ENCODE assay signal across 36 cellular contexts in the genomic region with DNA sequence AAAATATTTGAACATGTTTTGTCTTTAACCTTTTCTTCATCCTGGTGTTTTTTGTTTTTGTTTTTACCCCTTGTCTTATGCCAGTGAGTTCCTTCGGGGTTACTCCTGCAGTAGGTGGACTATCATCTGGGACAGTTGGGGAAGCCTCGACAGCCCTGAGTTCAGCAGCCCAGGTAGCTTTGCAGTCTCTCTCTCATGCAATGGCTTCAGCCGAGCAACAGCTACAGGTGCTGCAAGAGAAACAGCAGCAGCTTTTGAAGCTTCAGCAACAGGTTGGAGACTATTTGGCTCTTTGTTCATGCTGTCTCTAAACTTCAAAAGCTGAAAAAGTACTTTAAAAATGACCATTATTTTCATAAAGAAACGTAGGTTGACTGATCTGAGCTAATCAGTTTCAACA.
"Had no signal": no experiment of that assay in that cellular context is flagged by ENCODE, and none has a peak within 500 bp of the region (broad histone marks: within the 10 kb centered on the region; RNA-seq: fewer than 3 reads in every experiment).

No MANE protein-coding gene starts in this region.

- DNase-seq: activated B cell treated with CpG ODN at 0.5 μM for 24 hours; activated CD4-positive, alpha-beta T cell treated with anti-CD3 and anti-CD28 coated beads for 4 hours; activated CD4-positive, alpha-beta T cell treated with anti-CD3 and anti-CD28 coated beads, Interleukin-2, amount 10 ng/mL, durations not matched to agents 24 days and 14 days; activated CD4-positive, alpha-beta T cell treated with anti-CD3 and anti-CD28 coated beads, Interleukin-2, amount 50 U/mL, for 1 hour; activated CD4-positive, alpha-beta T cell treated with anti-CD3 and anti-CD28 coated beads, Interleukin-2, amount 50 U/mL, for 4 hours; activated CD4-positive, CD25-positive, alpha-beta regulatory T cell treated with anti-CD3 and anti-CD28 coated beads, Interleukin-2, amount 50 U/mL, for 72 hours; activated CD8-positive, alpha-beta memory T cell treated with anti-CD3 and anti-CD28 coated beads, Interleukin-2, amount 50 U/mL, for 4 hours; activated CD8-positive, alpha-beta T cell treated with anti-CD3 and anti-CD28 coated beads for 36 hours; activated effector memory CD4-positive, alpha-beta T cell treated with anti-CD3 and anti-CD28 coated beads, Interleukin-2, amount 50 U/mL, for 16 hours; activated gamma-delta T cell treated with Interleukin-2 at 50 U/mL for 16 hours; activated naive CD4-positive, alpha-beta T cell; activated naive CD4-positive, alpha-beta T cell treated with anti-CD3 and anti-CD28 coated beads for 36 hours; activated naive CD4-positive, alpha-beta T cell treated with anti-CD3 and anti-CD28 coated beads, Interleukin-2, amount 50 U/mL, for 16 hours; activated T-cell treated with anti-CD3 and anti-CD28 coated beads for 4 hours; activated T-cell treated with anti-CD3 and anti-CD28 coated beads, Interleukin-2, amount 50 U/mL, for 1 hour; activated T-cell treated with anti-CD3 and anti-CD28 coated beads, Interleukin-2, amount 50 U/mL, for 72 hours; adrenal gland; amniotic stem cell; aorta; body of pancreas; brain microvascular endothelial cell; caudate nucleus; T-helper 1 cell; T-helper 2 cell; T-helper 9 cell had no signal

- H3K4me3 ChIP-seq: adrenal gland, body of pancreas, cardiac muscle cell had no signal

- ATAC-seq: activated CD8-positive, alpha-beta T cell treated with anti-CD3 and anti-CD28 coated beads for 36 hours; activated naive CD4-positive, alpha-beta T cell treated with anti-CD3 and anti-CD28 coated beads, Interleukin-2, amount 50 U/mL, for 72 hours; activated T-cell treated with anti-CD3 and anti-CD28 coated beads, Interleukin-2, amount 50 U/mL, for 72 hours; activated T-helper 17 cell treated with anti-CD3 and anti-CD28 coated beads, Interleukin-2, amount 50 U/mL, for 72 hours; body of pancreas had no signal

- H3K9me3 Mint-ChIP-seq: activated B cell treated with CpG ODN at 0.5 μM for 24 hours; activated CD4-positive, alpha-beta T cell treated with anti-CD3 and anti-CD28 coated beads, Interleukin-2, amount 10 ng/mL, durations not matched to agents 24 days and 14 days; activated CD8-positive, alpha-beta T cell treated with anti-CD3 and anti-CD28 coated beads for 36 hours; activated naive CD4-positive, alpha-beta T cell treated with anti-CD3 and anti-CD28 coated beads for 36 hours; activated naive CD4-positive, alpha-beta T cell treated with anti-CD3 and anti-CD28 coated beads, Interleukin-2, amount 50 U/mL, for 72 hours; activated T-cell treated with anti-CD3 and anti-CD28 coated beads, Interleukin-2, amount 50 U/mL, for 72 hours; activated T-helper 1 cell treated with anti-CD3 and anti-CD28 coated beads, Interleukin-12 subunit alpha, Interleukin-12 subunit beta, Interleukin-2, Interleukin-4 antibody, amounts not matched to agents 30 ng/mL and 10 ng/mL and 1 ng/mL, durations not matched to agents 14 hours and 24 hours and 36 hours; activated T-helper 17 cell treated with anti-CD3 and anti-CD28 coated beads, Interleukin-2, amount 50 U/mL, for 72 hours; T-helper 1 cell treated with Interleukin-12 subunit alpha and Interleukin-12 subunit beta and Interleukin-4 antibody, amounts not matched to agents 30 μg/mL and 1 μg/mL, for 36 hours; T-helper 2 cell treated with Interferon-gamma antibody and Interleukin-4, amounts not matched to agents 5 μg/mL and 100 μg/mL, for 36 hours had no signal

- FAIRE-seq: astrocyte, bronchial epithelial cell, colon, TTC549 had no signal

- H3K27me3 ChIP-seq: adrenal gland, body of pancreas, brain microvascular endothelial cell, cardiac muscle cell had no signal

- H3K27ac Mint-ChIP-seq: activated B cell treated with CpG ODN at 0.5 μM for 24 hours; activated CD4-positive, alpha-beta T cell treated with anti-CD3 and anti-CD28 coated beads, Interleukin-2, amount 10 ng/mL, durations not matched to agents 24 days and 14 days; activated CD8-positive, alpha-beta T cell treated with anti-CD3 and anti-CD28 coated beads for 36 hours; activated naive CD4-positive, alpha-beta T cell treated with anti-CD3 and anti-CD28 coated beads for 36 hours; activated naive CD4-positive, alpha-beta T cell treated with anti-CD3 and anti-CD28 coated beads, Interleukin-2, amount 50 U/mL, for 72 hours; activated T-cell treated with anti-CD3 and anti-CD28 coated beads, Interleukin-2, amount 50 U/mL, for 72 hours; activated T-helper 1 cell treated with anti-CD3 and anti-CD28 coated beads, Interleukin-12 subunit alpha, Interleukin-12 subunit beta, Interleukin-2, Interleukin-4 antibody, amounts not matched to agents 30 ng/mL and 10 ng/mL and 1 ng/mL, durations not matched to agents 14 hours and 24 hours and 36 hours; activated T-helper 17 cell treated with anti-CD3 and anti-CD28 coated beads, Interleukin-2, amount 50 U/mL, for 72 hours; T-helper 2 cell treated with Interferon-gamma antibody and Interleukin-4, amounts not matched to agents 5 μg/mL and 100 μg/mL, for 36 hours had no signal

- H3K4me1 ChIP-seq: body of pancreas had no signal

- H3K4me3 Mint-ChIP-seq: activated B cell treated with CpG ODN at 0.5 μM for 24 hours; activated CD4-positive, alpha-beta T cell treated with anti-CD3 and anti-CD28 coated beads, Interleukin-2, amount 10 ng/mL, durations not matched to agents 24 days and 14 days; activated CD8-positive, alpha-beta T cell treated with anti-CD3 and anti-CD28 coated beads for 36 hours; activated naive CD4-positive, alpha-beta T cell treated with anti-CD3 and anti-CD28 coated beads for 36 hours; activated T-cell treated with anti-CD3 and anti-CD28 coated beads, Interleukin-2, amount 50 U/mL, for 72 hours; activated T-helper 1 cell treated with anti-CD3 and anti-CD28 coated beads, Interleukin-12 subunit alpha, Interleukin-12 subunit beta, Interleukin-2, Interleukin-4 antibody, amounts not matched to agents 30 ng/mL and 10 ng/mL and 1 ng/mL, durations not matched to agents 14 hours and 24 hours and 36 hours; activated T-helper 17 cell treated with anti-CD3 and anti-CD28 coated beads, Interleukin-2, amount 50 U/mL, for 72 hours; T-helper 1 cell treated with Interleukin-12 subunit alpha and Interleukin-12 subunit beta and Interleukin-4 antibody, amounts not matched to agents 30 μg/mL and 1 μg/mL, for 36 hours; T-helper 2 cell treated with Interferon-gamma antibody and Interleukin-4, amounts not matched to agents 5 μg/mL and 100 μg/mL, for 36 hours had no signal

- H3K9me3 ChIP-seq: adrenal gland, body of pancreas had no signal

- H3K27ac ChIP-seq: adrenal gland, body of pancreas, brain microvascular endothelial cell, cardiac muscle cell, VCaP had no signal

- H3K4me1 Mint-ChIP-seq: activated T-helper 17 cell treated with anti-CD3 and anti-CD28 coated beads, Interleukin-2, amount 50 U/mL, for 72 hours had no signal

- H3K27me3 Mint-ChIP-seq: activated B cell treated with CpG ODN at 0.5 μM for 24 hours; activated CD4-positive, alpha-beta T cell treated with anti-CD3 and anti-CD28 coated beads, Interleukin-2, amount 10 ng/mL, durations not matched to agents 24 days and 14 days; activated CD8-positive, alpha-beta T cell treated with anti-CD3 and anti-CD28 coated beads for 36 hours; activated T-helper 17 cell treated with anti-CD3 and anti-CD28 coated beads, Interleukin-2, amount 50 U/mL, for 72 hours had no signal
